In genomic region chr16:84369938-84370627, GRCh38 we compare ENCODE assay signal across 15 cellular contexts. TPM values are rescaled to one million over a fixed set of nuclear protein-coding genes. Genes with fewer than 3 reads are reported as not detected.
DNase-seq lines count a peak whose midpoint lies in the region; ATAC-seq and TF ChIP-seq lines count a peak whose summit lies in the region.
"Had no signal": no experiment of that assay in that cellular context is flagged by ENCODE, and none has a peak within 500 bp of the region (broad histone marks: within the 10 kb centered on the region; RNA-seq: fewer than 3 reads in every experiment).

No MANE protein-coding gene starts in this region.

- H3K4me1 ChIP-seq in BLaER1 treated with 17β-estradiol and CSF1 and Interleukin-3, amounts not matched to agents 10 nM and 100 nM = peaks cover 9 to 90% (median 68%) of the 10 kb centered on the region in 10 experiments; a peak in 19 of 20 replicates
- H3K4me1 ChIP-seq in HCT116 (ENCODE audit: control insufficient read depth in 1 of 2, insufficient read depth in 2 of 2, low read length in 2 of 2) = peaks cover 23 to 38% of the 10 kb centered on the region in 2 experiments
- peaks cover 17% of the 10 kb centered on the region for H3K4me1 ChIP-seq in RWPE2 (ENCODE audit: insufficient read depth, poor library complexity, severe bottlenecking)
- H3K4me1 ChIP-seq in mucosa of descending colon (ENCODE audit: low read depth) = peaks cover 29% of the 10 kb centered on the region

- no peaks in the 10 kb centered on the region for H3K9me2 ChIP-seq in HCT116 (ENCODE audit: insufficient read depth)

- DNase-seq in HCT116 (ENCODE audit: low read depth, low spot score) (no peak), RWPE2 (ENCODE audit: low spot score) (no peak), mucosa of descending colon (peak; percentile 76 to 80 (median 78)), NCI-H128 (lab: John Stamatoyannopoulos, UW; ENCODE audit: unreplicated experiment) (no peak)
- DNase-seq: DMS79, NCI-H2081 treated with DMSO at 0.1 percent for 48 hours, nucleus accumbens, WERI-Rb-1 had no signal

- H3K4me2 ChIP-seq in BLaER1 treated with 17β-estradiol and CSF1 and Interleukin-3, amounts not matched to agents 10 nM and 100 nM = peak overlapping the region; percentile 5 to 90 (median 74); a peak in 21 of 22 replicates
- H3K4me2 ChIP-seq in HCT116 (ENCODE audit: low read length) = peak overlapping the region; percentile 47
- H3K4me2 ChIP-seq: smooth muscle cell had no signal

- H3K27ac ChIP-seq in BLaER1 treated with 17β-estradiol and CSF1 and Interleukin-3, amounts not matched to agents 10 nM and 100 nM = peak overlapping the region in 4 of 11 experiments; percentile 1 to 85 (median 58); a peak in 5 of 22 replicates
- no peak overlapping the region for H3K27ac ChIP-seq in HCT116 (ENCODE audit: low read depth, low read length)
- H3K27ac ChIP-seq in RWPE2 (ENCODE audit: poor library complexity, severe bottlenecking) = peak overlapping the region; percentile 59
- H3K27ac ChIP-seq: SK-N-MC, WERI-Rb-1 had no signal

- intact Hi-C loops in HCT116 (cut with micrococcal nuclease) (no loop called here), mucosa of descending colon (cut with DNase I, micrococcal nuclease) (no loop called here)

- H3K9me3 ChIP-seq in BLaER1 treated with 17β-estradiol and CSF1 and Interleukin-3, amounts not matched to agents 10 nM and 100 nM (replicated peaks in 1 of 11) = no peaks in the 10 kb centered on the region
- no peaks in the 10 kb centered on the region for H3K9me3 ChIP-seq in HCT116 (ENCODE audit: control insufficient read depth in 1 of 2, insufficient read depth in 1 of 2, low read depth in 1 of 2, low read length in 2 of 2)
- H3K9me3 ChIP-seq in RWPE2 (ENCODE audit: severe bottlenecking) = no peaks in the 10 kb centered on the region
- no peaks in the 10 kb centered on the region for H3K9me3 ChIP-seq in mucosa of descending colon

- H2AFZ ChIP-seq in HCT116 (ENCODE audit: low read depth, low read length, poor library complexity, severe bottlenecking) = no peak overlapping the region

- peaks cover 26 to 42% (median 38%) of the 10 kb centered on the region in 11 experiments for H3K27me3 ChIP-seq in BLaER1 treated with 17β-estradiol and CSF1 and Interleukin-3, amounts not matched to agents 10 nM and 100 nM
- H3K27me3 ChIP-seq in HCT116 (ENCODE audit: insufficient read depth, low read length) = no peaks in the 10 kb centered on the region
- no peaks in the 10 kb centered on the region for H3K27me3 ChIP-seq in RWPE2 (ENCODE audit: insufficient read depth, poor library complexity, severe bottlenecking)

- no peaks in the 10 kb centered on the region; a peak in 1 of 22 replicates for H4K20me1 ChIP-seq in BLaER1 treated with 17β-estradiol and CSF1 and Interleukin-3, amounts not matched to agents 10 nM and 100 nM
- H4K20me1 ChIP-seq in HCT116 (ENCODE audit: insufficient read depth) = no peaks in the 10 kb centered on the region

- no peak for TF ChIP-seq POLR2A in HCT116 (IDR thresholded peaks at IDR 0.05; ENCODE audit: borderline replicate concordance, extremely low read depth, insufficient read depth, insufficient read length)

- CTCF ChIA-PET in HCT116 (lab: Charles Lee) = no interaction called here

- no peaks in the 10 kb centered on the region for H3K79me2 ChIP-seq in HCT116 (ENCODE audit: insufficient read depth, low read length)

- no peak overlapping the region for H3K9ac ChIP-seq in BLaER1 treated with 17β-estradiol and CSF1 and Interleukin-3, amounts not matched to agents 10 nM and 100 nM
- no peak overlapping the region for H3K9ac ChIP-seq in HCT116 (ENCODE audit: low read length)

- no peaks in the 10 kb centered on the region for H3K36me3 ChIP-seq in BLaER1 treated with 17β-estradiol and CSF1 and Interleukin-3, amounts not matched to agents 10 nM and 100 nM
- no peaks in the 10 kb centered on the region for H3K36me3 ChIP-seq in HCT116 (ENCODE audit: control insufficient read depth in 1 of 2, insufficient read depth in 2 of 2, low read length in 2 of 2)
- H3K36me3 ChIP-seq in RWPE2 (ENCODE audit: low read depth) = peaks cover 3% of the 10 kb centered on the region; the same call in 1 of the 2 replicates
- no peaks in the 10 kb centered on the region for H3K36me3 ChIP-seq in mucosa of descending colon (ENCODE audit: low read depth)
- H3K36me3 ChIP-seq: WERI-Rb-1 had no signal

- no TSS peak for BruUV-seq in HCT116 (replicated peaks; lab: Mats Ljungman, UMichigan)

- POLR2A ChIA-PET in HCT116 (lab: Charles Lee) = no interaction called here

- TF ChIP-seq CTCF in HCT116 (IDR thresholded peaks at IDR 0.05 in 2 of 3, conservative IDR thresholded peaks at IDR 0.05 in 1 of 3; ENCODE audit: borderline replicate concordance in 1 of 3, insufficient read depth in 1 of 3, low read depth in 2 of 3, low read length in 2 of 3) (no peak), RWPE2 (IDR thresholded peaks at IDR 0.05; ENCODE audit: poor library complexity, severe bottlenecking) (no peak), mucosa of descending colon (IDR thresholded peaks at IDR 0.05) (no peak)

- TF ChIP-seq RAD21 in HCT116 (IDR thresholded peaks at IDR 0.05; ENCODE audit: low read depth) = no peak

- ATAC-seq in HCT116 (0 out of 2 replicates have a peak, but pooled peaks have one; percentile 11), RWPE2 (ENCODE audit: low read depth) (peak; percentile 68), mucosa of descending colon (peak; percentile 67), GM18873 (IDR thresholded peaks at IDR 0.05; ENCODE audit: low FRiP score, unreplicated experiment) (no peak), HG03045 (IDR thresholded peaks at IDR 0.05; ENCODE audit: unreplicated experiment) (no peak), HG02588 (IDR thresholded peaks at IDR 0.05; ENCODE audit: unreplicated experiment) (no peak)

- RAD21 ChIA-PET in HCT116 (lab: Charles Lee; ENCODE audit: low non-redundant PET in 1 of 2, low total read pairs in 2 of 2, uncharacterized antibody in 2 of 2, unreplicated experiment in 2 of 2) = no interaction called here

- H3K4me3 ChIP-seq in BLaER1 treated with 17β-estradiol and CSF1 and Interleukin-3, amounts not matched to agents 10 nM and 100 nM = peak overlapping the region in 1 of 10 experiments; percentile 25; a peak in 1 of 20 replicates
- H3K4me3 ChIP-seq in HCT116 (replicated peaks in 1 of 2; ENCODE audit: low read depth in 1 of 2, low read length in 2 of 2) = no peak overlapping the region; a peak in 1 of 4 replicates
- no peak overlapping the region for H3K4me3 ChIP-seq in RWPE2 (ENCODE audit: severe bottlenecking)
- no peak overlapping the region for H3K4me3 ChIP-seq in mucosa of descending colon
- H3K4me3 ChIP-seq: SK-N-MC, smooth muscle cell had no signal

TF ChIP-seq in HCT116, 20 proteins besides CTCF, POLR2A, EP300 and RAD21:
- TF ChIP-seq, protein P1, sequence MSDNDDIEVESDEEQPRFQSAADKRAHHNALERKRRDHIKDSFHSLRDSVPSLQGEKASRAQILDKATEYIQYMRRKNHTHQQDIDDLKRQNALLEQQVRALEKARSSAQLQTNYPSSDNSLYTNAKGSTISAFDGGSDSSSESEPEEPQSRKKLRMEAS (IDR thresholded peaks at IDR 0.05) = peak; percentile 85
- TF ChIP-seq EZH2 (IDR thresholded peaks at IDR 0.05) = no peak
- TF ChIP-seq EGR1 (IDR thresholded peaks at IDR 0.05; ENCODE audit: low read depth) = no peak
- no peak for TF ChIP-seq EZH2phosphoT487 (IDR thresholded peaks at IDR 0.05; ENCODE audit: borderline replicate concordance)
- TF ChIP-seq ZFX (IDR thresholded peaks at IDR 0.05) = no peak
- TF ChIP-seq YY1 (IDR thresholded peaks at IDR 0.05; ENCODE audit: extremely low read depth, insufficient replicate concordance, low read depth, low read length) = peak; percentile 3
- 0 out of 2 replicates have a peak, but pooled peaks have one; percentile 33 for TF ChIP-seq POLR2AphosphoS5 (IDR thresholded peaks at IDR 0.05; ENCODE audit: low read depth, low read length)
- TF ChIP-seq SP1 (IDR thresholded peaks at IDR 0.05; ENCODE audit: low read depth) = peak; percentile 37
- no peak for TF ChIP-seq SRF (IDR thresholded peaks at IDR 0.05; ENCODE audit: low read depth)
- peak; percentile 81 for TF ChIP-seq CEBPB (IDR thresholded peaks at IDR 0.05; ENCODE audit: low read depth)

RNA-seq across cellular contexts. Expression of gene ATP2C2, which starts 1.7 kb away (rescaled TPM):
- total RNA-seq in HCT116 (2021; ENCODE audit: unreplicated experiment) (20.3 TPM), mucosa of descending colon (100 to 1,000 TPM in 2 of 3 donors, 10 to 100 TPM in 1; 98.8 to 322 (median 159) TPM)
- polyA plus RNA-seq in HCT116 (2012) = 28.2 and 40.5 TPM in 2 replicates
- total RNA-seq: LHCN-M2 had no signal

Comparison
In these comparisons a context has a peak if more than half of its experiments do, and no peak if none do; other contexts are left out.
1. ATAC-seq: peak in HCT116 (single experiment), RWPE2 (single experiment) and mucosa of descending colon (single experiment); none in GM18873 (single experiment), HG03045 (single experiment) and HG02588 (single experiment).
2. DNase-seq: peak in mucosa of descending colon (3 of 3); none in HCT116 (single experiment), RWPE2 (single experiment) and NCI-H128 (single experiment).